Comparison of ENCODE assay signal across 8 cellular contexts in the genomic region with DNA sequence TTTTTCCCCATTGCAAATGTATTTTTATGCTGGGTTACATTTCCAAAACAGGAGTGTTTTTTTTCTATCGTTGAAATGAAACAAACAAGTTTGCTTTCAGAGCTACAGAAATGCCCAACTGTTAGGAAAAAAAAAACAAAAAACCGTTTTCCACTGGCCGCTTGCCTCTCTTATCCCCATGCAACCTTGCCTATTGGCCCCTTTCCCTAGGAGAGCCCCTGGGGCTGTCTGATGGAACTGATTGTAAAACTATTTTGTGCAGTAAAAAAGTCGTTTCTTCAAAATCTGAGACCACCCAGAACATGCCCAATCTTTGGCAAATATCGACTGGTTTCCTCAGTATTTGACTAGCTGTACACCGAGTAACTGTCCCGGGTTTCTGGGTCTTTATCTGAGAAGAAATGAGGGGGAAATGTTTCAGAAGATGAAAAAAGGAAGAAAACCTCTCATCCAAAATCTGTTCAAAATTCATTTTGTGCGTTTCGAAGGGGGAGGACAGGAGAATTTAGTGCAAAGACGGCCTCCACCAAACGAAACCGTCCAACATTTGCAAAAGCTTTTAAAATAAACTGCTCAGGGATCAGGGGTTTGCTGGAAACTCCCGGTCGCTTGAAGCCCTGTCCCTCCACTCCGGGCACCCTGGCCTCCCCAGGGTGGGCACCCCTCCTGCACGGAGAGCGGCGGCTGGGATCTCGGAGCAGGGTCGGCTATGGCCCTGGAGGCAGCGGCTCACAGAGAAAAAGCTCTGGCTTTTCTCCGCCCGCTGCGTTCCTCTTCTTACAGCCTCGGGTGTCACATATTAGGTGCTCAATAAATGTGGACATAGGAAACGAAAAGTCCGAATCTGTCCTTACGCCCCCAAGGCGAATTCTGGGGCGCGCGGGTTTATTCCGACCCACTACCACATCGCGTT. TPM values are rescaled to one million over a fixed set of nuclear protein-coding genes. Genes with fewer than 3 reads are reported as not detected.
DNase-seq lines count a peak whose midpoint lies in the region; ATAC-seq and TF ChIP-seq lines count a peak whose summit lies in the region.

No MANE protein-coding gene starts in this region.

- H3K27ac ChIP-seq in BLaER1 (no peak overlapping the region), Panc1 (ENCODE audit: low read length) (0 out of 2 replicates have a peak overlapping the region, but pooled peaks have one; percentile 44), fibroblast of lung (ENCODE audit: insufficient read depth, low read length) (no peak overlapping the region), neuronal stem cell (replicated peaks; ENCODE audit: low read length) (no peak overlapping the region), PC-3 (ENCODE audit: low read length) (no peak overlapping the region)

- BruUV-seq in Panc1 (replicated peaks; lab: Mats Ljungman, UMichigan) (no TSS peak), PC-3 (replicated peaks; lab: Mats Ljungman, UMichigan) (no TSS peak)

- no peak overlapping the region for H3K23ac ChIP-seq in neuronal stem cell (ENCODE audit: low read depth, low read length, poor library complexity)

- no peaks in the 10 kb centered on the region for H3K9me2 ChIP-seq in PC-3 (replicated peaks; ENCODE audit: low read length)

- H4K91ac ChIP-seq in neuronal stem cell (ENCODE audit: low read depth, low read length, poor library complexity): no peak overlapping the region

- H2AFZ ChIP-seq in fibroblast of lung (ENCODE audit: low read length) (no peak overlapping the region), neuronal stem cell (ENCODE audit: low read length) (peak overlapping the region; percentile 93), PC-3 (ENCODE audit: low read length) (no peak overlapping the region)

- H3K79me1 ChIP-seq in neuronal stem cell (ENCODE audit: low read depth, low read length): no peaks in the 10 kb centered on the region

- peaks cover 15% of the 10 kb centered on the region for H3K4me1 ChIP-seq in BLaER1
- H3K4me1 ChIP-seq in Panc1 (ENCODE audit: control insufficient read depth, insufficient read depth, low read length): no peaks in the 10 kb centered on the region; the same call in 1 of the 2 replicates
- H3K4me1 ChIP-seq in fibroblast of lung (ENCODE audit: control insufficient read depth, extremely low read depth, insufficient read depth, low read length): no peaks in the 10 kb centered on the region
- peaks cover 0 to 6% of the 10 kb centered on the region in 2 donors for H3K4me1 ChIP-seq in neuronal stem cell (ENCODE audit: control insufficient read depth in 2 of 2, insufficient read depth in 1 of 2, low read depth in 1 of 2, low read length in 2 of 2)
- no peaks in the 10 kb centered on the region for H3K4me1 ChIP-seq in PC-3 (ENCODE audit: insufficient read depth, low read length)

- H3K4me2 ChIP-seq in BLaER1 (peak overlapping the region; percentile 92), fibroblast of lung (ENCODE audit: extremely low read depth, insufficient read depth, low read length) (peak overlapping the region; percentile 59), neuronal stem cell (ENCODE audit: insufficient read depth, low read length, poor library complexity, severe bottlenecking) (peak overlapping the region; percentile 78), PC-3 (ENCODE audit: low read length) (no peak overlapping the region)

- no peak overlapping the region for H2AK5ac ChIP-seq in neuronal stem cell (ENCODE audit: low read depth, low read length)

- TF ChIP-seq CTCF in Panc1 (IDR thresholded peaks at IDR 0.05) (no peak), fibroblast of lung (conservative IDR thresholded peaks at IDR 0.05 in 1 of 2, IDR thresholded peaks at IDR 0.05 in 1 of 2; ENCODE audit: low read depth in 1 of 2, low read length in 2 of 2) (no peak), PC-3 (conservative IDR thresholded peaks at IDR 0.05; ENCODE audit: low read depth, low read length) (no peak)

- H4K8ac ChIP-seq in neuronal stem cell (ENCODE audit: low read depth, low read length): no peak overlapping the region

- H3K14ac ChIP-seq in neuronal stem cell (ENCODE audit: low read length): peak overlapping the region; percentile 71

- no peak overlapping the region for H3K9ac ChIP-seq in BLaER1
- H3K9ac ChIP-seq in fibroblast of lung (ENCODE audit: insufficient read depth, low read length): no peak overlapping the region
- H3K9ac ChIP-seq in neuronal stem cell (ENCODE audit: low read depth, low read length, poor library complexity): peak overlapping the region; percentile 77
- H3K9ac ChIP-seq in PC-3 (ENCODE audit: low read length): no peak overlapping the region

- H3K36me3 ChIP-seq in BLaER1: no peaks in the 10 kb centered on the region
- H3K36me3 ChIP-seq in Panc1 (ENCODE audit: control insufficient read depth, insufficient read depth, low read length): no peaks in the 10 kb centered on the region
- no peaks in the 10 kb centered on the region for H3K36me3 ChIP-seq in fibroblast of lung (ENCODE audit: control insufficient read depth, insufficient read depth, low read length)
- H3K36me3 ChIP-seq in neuronal stem cell (replicated peaks in 1 of 2; ENCODE audit: control insufficient read depth in 2 of 2, insufficient read depth in 2 of 2, low read length in 2 of 2): no peaks in the 10 kb centered on the region
- H3K36me3 ChIP-seq in PC-3 (ENCODE audit: low read depth, low read length): no peaks in the 10 kb centered on the region

- DNase-seq in Panc1 (ENCODE audit: low read depth, low spot score): no peak
- peak in 1 of 2 donors; percentile 5 for DNase-seq in fibroblast of lung (ENCODE audit: low read depth in 2 of 2)
- peak; percentile 43 for DNase-seq in neuronal stem cell (ENCODE audit: low spot score)
- DNase-seq in hepatic stellate cell (ENCODE audit: low spot score): no peak
- DNase-seq in NAMALWA (ENCODE audit: low spot score): no peak
- DNase-seq in PC-3: no peak
- no peak for DNase-seq in iPS-NIHi11 (ENCODE audit: low spot score)

- no CpG with 5 or more reads among the region's 35 CpGs for WGBS in neuronal stem cell (ENCODE audit: extremely low coverage in 2 of 2, insufficient read length in 2 of 2, insufficient replicate concordance in 1 of 2), 2 donors

- peak overlapping the region; percentile 85 for H3K18ac ChIP-seq in neuronal stem cell (ENCODE audit: low read length)

- no peak overlapping the region for H3K4ac ChIP-seq in neuronal stem cell (ENCODE audit: low read length)

- CTCF ChIA-PET in Panc1 (lab: Charles Lee) (no interaction called here), PC-3 (lab: Charles Lee) (no interaction called here)

- H3K79me2 ChIP-seq in fibroblast of lung (ENCODE audit: control insufficient read depth, insufficient read depth, low read length) (no peaks in the 10 kb centered on the region), PC-3 (ENCODE audit: low read length) (no peaks in the 10 kb centered on the region)

- in situ Hi-C loops in Panc1 (cut with HindIII; ENCODE audit: low pct_unique_long_range_greater_than_20kb, low sequenced_read_pairs): no loop called here

- peak overlapping the region; percentile 61 for H2BK120ac ChIP-seq in neuronal stem cell (ENCODE audit: low read depth, low read length)

- intact Hi-C loops in Panc1 (cut with micrococcal nuclease; ENCODE audit: unreplicated experiment) (no loop called here), PC-3 (cut with micrococcal nuclease) (no loop called here)

- POLR2A ChIA-PET in Panc1 (lab: Charles Lee) (interaction anchor here (0.7 kb wide), 2 partner anchors 564 to 684 kb away, joined by 3 to 4 read pairs; no protein-coding TSS in a partner anchor), PC-3 (lab: Charles Lee; ENCODE audit: unreplicated experiment) (no interaction called here)

- peak overlapping the region; percentile 49 for H2BK15ac ChIP-seq in neuronal stem cell (ENCODE audit: low read length)

- H3K9me3 ChIP-seq in BLaER1 (no peaks in the 10 kb centered on the region), Panc1 (ENCODE audit: control insufficient read depth, insufficient read depth, low read depth, low read length) (no peaks in the 10 kb centered on the region), fibroblast of lung (ENCODE audit: control insufficient read depth, insufficient read depth, low read depth, low read length) (no peaks in the 10 kb centered on the region), neuronal stem cell (replicated peaks in 1 of 2; ENCODE audit: control insufficient read depth in 2 of 2, insufficient read depth in 1 of 2, low read depth in 1 of 2, low read length in 2 of 2) (no peaks in the 10 kb centered on the region), PC-3 (ENCODE audit: low read length) (no peaks in the 10 kb centered on the region)

- H2BK5ac ChIP-seq in neuronal stem cell (ENCODE audit: low read length): no peak overlapping the region

- H4K20me1 ChIP-seq in BLaER1: peaks cover 39% of the 10 kb centered on the region
- no peaks in the 10 kb centered on the region for H4K20me1 ChIP-seq in fibroblast of lung (ENCODE audit: control insufficient read depth, extremely low read depth, insufficient read depth, low read length)
- no peaks in the 10 kb centered on the region for H4K20me1 ChIP-seq in PC-3 (ENCODE audit: low read length)

- H3K4me3 ChIP-seq in BLaER1 (peak overlapping the region; percentile 72), Panc1 (ENCODE audit: low read depth in 2 of 2, low read length in 2 of 2) (peak overlapping the region; percentile 55 to 64), fibroblast of lung (replicated peaks in 1 of 4; ENCODE audit: control extremely low read depth in 1 of 4, insufficient read depth in 1 of 4, low read depth in 3 of 4, low read length in 4 of 4) (peak overlapping the region in 3 of 4 experiments; percentile 17 to 39 (median 38)), neuronal stem cell (ENCODE audit: low read length in 2 of 2) (peak overlapping the region; percentile 49 to 83), PC-3 (ENCODE audit: low read length) (no peak overlapping the region)

- ATAC-seq in Panc1 (peak; percentile 47), PC-3 (no peak)

- no peak overlapping the region for H2BK12ac ChIP-seq in neuronal stem cell (ENCODE audit: low read length)

- no peaks in the 10 kb centered on the region for H3F3A ChIP-seq in PC-3 (ENCODE audit: low read length, unreplicated experiment)

- peaks cover 74% of the 10 kb centered on the region for H3K27me3 ChIP-seq in BLaER1
- H3K27me3 ChIP-seq in Panc1 (ENCODE audit: control insufficient read depth, insufficient read depth, low read length): peaks cover 2% of the 10 kb centered on the region; the same call in 1 of the 2 replicates
- H3K27me3 ChIP-seq in fibroblast of lung (ENCODE audit: control insufficient read depth, insufficient read depth, low read length): peaks cover 26% of the 10 kb centered on the region
- peaks cover 12 to 72% (median 45%) of the 10 kb centered on the region in 3 experiments for H3K27me3 ChIP-seq in neuronal stem cell (ENCODE audit: control insufficient read depth in 3 of 3, insufficient read depth in 3 of 3, low read depth in 1 of 3, low read length in 3 of 3)
- H3K27me3 ChIP-seq in PC-3 (ENCODE audit: low read length): peaks cover 64% of the 10 kb centered on the region

RNA-seq across cellular contexts. Expression of a gene that starts 1.0 kb away (rescaled TPM):
- total RNA-seq in Panc1 (2021; ENCODE audit: unreplicated experiment): 33.4 TPM
- 22.9 TPM for polyA plus RNA-seq in Panc1 (2012; ENCODE audit: insufficient read length)
- 0.17 and 0.26 TPM in 2 replicates for total RNA-seq in fibroblast of lung
- 0.02 and 0.14 TPM in 2 replicates for polyA plus RNA-seq in fibroblast of lung
- polyA plus RNA-seq in fibroblast of lung (2012): 0.12 and 0.37 TPM in 2 replicates
- polyA minus RNA-seq in fibroblast of lung (ENCODE audit: low replicate concordance): 0.04 and 0.12 TPM in 2 replicates
- polyA plus RNA-seq in neuronal stem cell (2013, experiment 1 of 2): 3.8 TPM
- polyA plus RNA-seq in neuronal stem cell (2013, experiment 2 of 2): 3.8 TPM
- not detected in 2 replicates for total RNA-seq in PC-3 (2014; rRNA removed)

Comparison
In these comparisons a context has a peak if more than half of its experiments do, and no peak if none do; other contexts are left out.
1. RNA of a gene that starts 1.0 kb away (total RNA-seq): 33.4 TPM in Panc1 (single experiment); 0.17 to 0.26 TPM in fibroblast of lung and not detected in PC-3; every median in the first group is over 10 times any median in the second.